ENCODE assay signal across 1 cellular context in genomic region chr17:67511012-67511411, GRCh38.
A peak's percentile ranks its signal among the peaks of the same experiment; 100 is the strongest.
TF ChIP-seq lines count a peak whose summit lies in the region.

No MANE protein-coding gene starts in this region.

TF ChIP-seq in SK-N-SH, 30 proteins besides CTCF, POLR2A, EP300 and RAD21 (continued from another document):
- TF ChIP-seq IRF3 (IDR thresholded peaks at IDR 0.05; ENCODE audit: low read depth, low read length) (no peak), RFX5 (IDR thresholded peaks at IDR 0.05; ENCODE audit: low read length) (no peak), ELF1 (IDR thresholded peaks at IDR 0.05) (no peak), NRF1 (IDR thresholded peaks at IDR 0.05; ENCODE audit: low read depth, low read length) (no peak), EZH2phosphoT487 (IDR thresholded peaks at IDR 0.05; ENCODE audit: borderline replicate concordance, low read depth) (no peak), MEF2A (IDR thresholded peaks at IDR 0.05; ENCODE audit: borderline replicate concordance, low read depth) (no peak), USF1 (IDR thresholded peaks at IDR 0.05; ENCODE audit: borderline replicate concordance, low read depth) (no peak)
- TF ChIP-seq, protein P1, sequence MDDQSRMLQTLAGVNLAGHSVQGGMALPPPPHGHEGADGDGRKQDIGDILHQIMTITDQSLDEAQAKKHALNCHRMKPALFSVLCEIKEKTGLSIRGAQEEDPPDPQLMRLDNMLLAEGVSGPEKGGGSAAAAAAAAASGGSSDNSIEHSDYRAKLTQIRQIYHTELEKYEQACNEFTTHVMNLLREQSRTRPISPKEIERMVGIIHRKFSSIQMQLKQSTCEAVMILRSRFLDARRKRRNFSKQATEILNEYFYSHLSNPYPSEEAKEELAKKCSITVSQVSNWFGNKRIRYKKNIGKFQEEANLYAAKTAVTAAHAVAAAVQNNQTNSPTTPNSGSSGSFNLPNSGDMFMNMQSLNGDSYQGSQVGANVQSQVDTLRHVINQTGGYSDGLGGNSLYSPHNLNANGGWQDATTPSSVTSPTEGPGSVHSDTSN (IDR thresholded peaks at IDR 0.05) = 0 out of 2 replicates have a peak, but pooled peaks have one; percentile 35
